In the genomic region with DNA sequence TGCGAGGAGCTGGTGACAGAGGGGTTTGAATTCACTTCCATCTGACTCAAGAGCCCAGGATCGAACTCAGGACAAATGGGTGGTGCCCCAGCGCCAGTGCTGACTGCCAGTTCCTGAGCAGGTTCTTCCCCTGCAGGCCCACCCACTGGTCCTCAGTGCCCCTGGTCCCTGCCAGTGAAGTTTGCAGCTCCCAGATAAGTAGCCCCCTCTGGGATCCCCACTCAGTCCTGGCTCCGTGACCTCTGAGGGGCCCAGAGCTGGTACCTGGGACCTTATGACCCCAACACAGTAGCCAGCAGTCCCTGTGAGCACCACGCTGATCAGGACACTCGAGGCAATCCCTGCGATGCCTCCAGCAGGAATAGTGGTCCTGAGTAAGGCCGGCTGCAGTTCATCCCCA, we compare ENCODE assay signal across 9 cellular contexts. TPM values are rescaled to one million over a fixed set of nuclear protein-coding genes. Genes with fewer than 3 reads are reported as not detected.
"Had no signal": no experiment of that assay in that cellular context is flagged by ENCODE, and none has a peak within 500 bp of the region (broad histone marks: within the 10 kb centered on the region; RNA-seq: fewer than 3 reads in every experiment).

No MANE protein-coding gene starts in this region.

- H3K27ac Mint-ChIP-seq: GM23338, H9 had no signal

- H3K4me3 Mint-ChIP-seq: GM23338, H9 had no signal

- H2AFZ ChIP-seq: GM23338 had no signal

- H3K4me2 ChIP-seq: GM23338 had no signal

- DNase-seq: H9, HCEC 1CT, IMR-90 had no signal

- H3K4me1 Mint-ChIP-seq: GM23338, H9 had no signal

- H3K4me3 ChIP-seq: GM23338, K562 had no signal

- FAIRE-seq: H1, H54, HTR-8/SVneo, K562 had no signal

RNA-seq across cellular contexts. Expression of gene CEACAM20, which starts 11.3 kb away (rescaled TPM):
- total RNA-seq: GM23338, H1, H9, HT-29, IMR-90, K562 had no signal
- polyA plus RNA-seq: GM23338, H1, IMR-90, K562 had no signal
